ENCODE assay signal across 13 cellular contexts in the genomic region with DNA sequence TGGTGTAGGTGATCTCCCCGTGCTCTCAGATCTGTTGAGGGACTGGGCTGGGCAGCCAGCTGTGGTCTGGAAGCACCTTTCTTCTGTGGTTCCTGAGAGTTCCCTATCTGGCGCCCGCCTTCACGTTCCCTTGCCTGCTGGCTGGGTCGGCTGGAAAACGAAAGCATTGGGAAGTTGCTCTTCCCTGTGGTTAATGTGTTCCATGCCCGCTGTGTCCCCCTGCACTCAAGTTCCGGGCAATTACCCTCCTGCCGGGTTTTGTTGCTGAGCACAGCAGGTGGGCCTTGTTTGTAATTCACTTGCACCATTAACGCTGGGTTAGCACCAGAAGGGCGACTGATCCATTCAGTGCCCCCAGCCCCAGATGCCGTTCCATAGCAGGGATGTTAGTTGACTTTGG.
DNase-seq lines count a peak whose midpoint lies in the region; ATAC-seq and TF ChIP-seq lines count a peak whose summit lies in the region.
"Had no signal": no experiment of that assay in that cellular context is flagged by ENCODE, and none has a peak within 500 bp of the region (broad histone marks: within the 10 kb centered on the region; RNA-seq: fewer than 3 reads in every experiment).

No MANE protein-coding gene starts in this region.

- H3K36me3 Mint-ChIP-seq in activated CD8-positive, alpha-beta T cell treated with anti-CD3 and anti-CD28 coated beads for 36 hours (ENCODE audit: low read depth) = no peaks in the 10 kb centered on the region

- TF ChIP-seq CTCF in epithelial cell of proximal tubule (conservative IDR thresholded peaks at IDR 0.05; ENCODE audit: low read depth, low read length) (no peak), foreskin keratinocyte (conservative IDR thresholded peaks at IDR 0.05) (no peak)
- TF ChIP-seq CTCF in activated CD8-positive, alpha-beta T cell treated with anti-CD3 and anti-CD28 coated beads for 36 hours (IDR thresholded peaks at IDR 0.05) = no peak

- no peak for ATAC-seq in activated CD8-positive, alpha-beta T cell treated with anti-CD3 and anti-CD28 coated beads for 36 hours
- no peak for ATAC-seq in foreskin keratinocyte
- ATAC-seq: HCT116, left colon had no signal

- H3K27ac ChIP-seq in HUES48 (ENCODE audit: low read depth, low read length) (no peak overlapping the region), foreskin keratinocyte (no peak overlapping the region)

- no peaks in the 10 kb centered on the region for H3K9me3 Mint-ChIP-seq in activated CD8-positive, alpha-beta T cell treated with anti-CD3 and anti-CD28 coated beads for 36 hours
- H3K9me3 Mint-ChIP-seq: stimulated activated naive CD8-positive, alpha-beta T cell treated with anti-CD3 and anti-CD28 coated beads, Interleukin-15, Interleukin-2, amounts not matched to agents 100 ng/mL and 50 ng/mL, for 24 hours had no signal

- peak; percentile 64 for DNase-seq in NCI-H2171 treated with DMSO at 0.1 percent for 48 hours (lab: John Stamatoyannopoulos, UW)
- no peak for DNase-seq in epithelial cell of proximal tubule (ENCODE audit: low read depth)
- DNase-seq in renal cortical epithelial cell (ENCODE audit: low read depth) = peak; percentile 57
- DNase-seq in cerebellum (ENCODE audit: low spot score) = no peak
- DNase-seq in activated CD8-positive, alpha-beta T cell treated with anti-CD3 and anti-CD28 coated beads for 36 hours = no peak
- no peak for DNase-seq in foreskin keratinocyte
- no peak for DNase-seq in NOMO-1 treated with dmso at 0.1 percent for 144 hours (lab: John Stamatoyannopoulos, UW; ENCODE audit: unreplicated experiment)
- DNase-seq: activated gamma-delta T cell treated with Interleukin-2 at 50 U/mL for 16 hours, caudate nucleus, left colon had no signal

- intact Hi-C loops in activated CD8-positive, alpha-beta T cell treated with anti-CD3 and anti-CD28 coated beads for 36 hours (cut with micrococcal nuclease) = no loop called here

- H3K9ac ChIP-seq in HUES48 (ENCODE audit: low read depth, low read length) = no peak overlapping the region

- no peak overlapping the region for H3K4me3 Mint-ChIP-seq in activated CD8-positive, alpha-beta T cell treated with anti-CD3 and anti-CD28 coated beads for 36 hours
- H3K4me3 Mint-ChIP-seq: stimulated activated naive CD8-positive, alpha-beta T cell treated with anti-CD3 and anti-CD28 coated beads, Interleukin-15, Interleukin-2, amounts not matched to agents 100 ng/mL and 50 ng/mL, for 24 hours had no signal

- no peak overlapping the region for H3K27ac Mint-ChIP-seq in activated CD8-positive, alpha-beta T cell treated with anti-CD3 and anti-CD28 coated beads for 36 hours
- H3K27ac Mint-ChIP-seq: stimulated activated naive CD8-positive, alpha-beta T cell treated with anti-CD3 and anti-CD28 coated beads, Interleukin-15, Interleukin-2, amounts not matched to agents 100 ng/mL and 50 ng/mL, for 24 hours had no signal

- no peaks in the 10 kb centered on the region for H3K36me3 ChIP-seq in HUES48 (ENCODE audit: control insufficient read depth, insufficient read depth, low read length)

- POLR2A ChIA-PET in activated CD8-positive, alpha-beta T cell treated with anti-CD3 and anti-CD28 coated beads for 36 hours (lab: Charles Lee) = no interaction called here

- no peaks in the 10 kb centered on the region for H3K9me3 ChIP-seq in HUES48 (ENCODE audit: control insufficient read depth, insufficient read depth, low read length)

- peaks cover 92% of the 10 kb centered on the region for H3K27me3 ChIP-seq in HUES48 (ENCODE audit: control insufficient read depth, insufficient read depth, low read length)
- peaks cover 12% of the 10 kb centered on the region for H3K27me3 ChIP-seq in foreskin keratinocyte

- H3K4me1 Mint-ChIP-seq in activated CD8-positive, alpha-beta T cell treated with anti-CD3 and anti-CD28 coated beads for 36 hours (ENCODE audit: low read depth) = no peaks in the 10 kb centered on the region

- CTCF ChIA-PET in activated CD8-positive, alpha-beta T cell treated with anti-CD3 and anti-CD28 coated beads for 36 hours (lab: Charles Lee) = no interaction called here

- H3K4me1 ChIP-seq in HUES48 (ENCODE audit: control insufficient read depth, insufficient read depth, low read length) (peaks cover 23% of the 10 kb centered on the region), foreskin keratinocyte (no peaks in the 10 kb centered on the region)

- peaks cover 13% of the 10 kb centered on the region for H3K27me3 Mint-ChIP-seq in activated CD8-positive, alpha-beta T cell treated with anti-CD3 and anti-CD28 coated beads for 36 hours

- peak overlapping the region; percentile 28 for H3K4me3 ChIP-seq in HUES48 (ENCODE audit: low read depth, low read length)
- peak overlapping the region; percentile 43 for H3K4me3 ChIP-seq in epithelial cell of proximal tubule (ENCODE audit: low read depth, low read length)

Comparison
In these comparisons a context has a peak if more than half of its experiments do, and no peak if none do; other contexts are left out.
1. DNase-seq: peak in NCI-H2171 treated with DMSO at 0.1 percent for 48 hours (single experiment) and renal cortical epithelial cell (single experiment); none in epithelial cell of proximal tubule (single experiment), cerebellum (single experiment), activated CD8-positive, alpha-beta T cell treated with anti-CD3 and anti-CD28 coated beads for 36 hours (single experiment), foreskin keratinocyte (0 of 2) and NOMO-1 treated with dmso at 0.1 percent for 144 hours (single experiment).